In genomic region chr17:45580914-45581313, GRCh38 we compare ENCODE assay signal across 14 cellular contexts.
"Had no signal": no experiment of that assay in that cellular context is flagged by ENCODE, and none has a peak within 500 bp of the region (broad histone marks: within the 10 kb centered on the region; RNA-seq: fewer than 3 reads in every experiment).

No MANE protein-coding gene starts in this region.

- H3K4me3 ChIP-seq: right atrium auricular region, thyroid gland had no signal

- H3K9me3 Mint-ChIP-seq: activated CD4-positive, alpha-beta T cell treated with anti-CD3 and anti-CD28 coated beads, Interleukin-2, amount 10 ng/mL, durations not matched to agents 24 days and 14 days; activated T-helper 2 cell treated with anti-CD3 and anti-CD28 coated beads, Interferon-gamma antibody, Interleukin-2, Interleukin-4, amounts not matched to agents 10 μg/mL and 5 μg/mL and 100 μg/mL, durations not matched to agents 14 hours and 24 hours and 36 hours; T-helper 1 cell treated with Interleukin-12 subunit alpha and Interleukin-12 subunit beta and Interleukin-4 antibody, amounts not matched to agents 30 μg/mL and 1 μg/mL, for 36 hours; WTC11 had no signal

- H3K9me3 ChIP-seq: neutrophil, right atrium auricular region, thyroid gland had no signal

- H3K27me3 ChIP-seq: neutrophil, right atrium auricular region, thyroid gland had no signal

- H3K27ac Mint-ChIP-seq: activated CD4-positive, alpha-beta T cell treated with anti-CD3 and anti-CD28 coated beads, Interleukin-2, amount 10 ng/mL, durations not matched to agents 24 days and 14 days; activated T-helper 2 cell treated with anti-CD3 and anti-CD28 coated beads, Interferon-gamma antibody, Interleukin-2, Interleukin-4, amounts not matched to agents 10 μg/mL and 5 μg/mL and 100 μg/mL, durations not matched to agents 14 hours and 24 hours and 36 hours; T-helper 1 cell treated with Interleukin-12 subunit alpha and Interleukin-12 subunit beta and Interleukin-4 antibody, amounts not matched to agents 30 μg/mL and 1 μg/mL, for 36 hours; WTC11 had no signal

- H3K27ac ChIP-seq: neutrophil, right atrium auricular region, thyroid gland had no signal

- H3K27me3 Mint-ChIP-seq: activated CD4-positive, alpha-beta T cell treated with anti-CD3 and anti-CD28 coated beads, Interleukin-2, amount 10 ng/mL, durations not matched to agents 24 days and 14 days had no signal

- DNase-seq: activated CD4-positive, alpha-beta T cell treated with anti-CD3 and anti-CD28 coated beads, Interleukin-2, amount 10 ng/mL, durations not matched to agents 24 days and 14 days; activated naive CD4-positive, alpha-beta T cell treated with anti-CD3 and anti-CD28 coated beads, Interleukin-2, amount 50 U/mL, for 16 hours; amygdala; glutamatergic neuron; left ventricle myocardium superior; posterior cingulate gyrus; small intestine; thyroid gland had no signal

- ATAC-seq: esophagus mucosa, left ventricle myocardium superior, WTC11 had no signal

- H3K4me3 Mint-ChIP-seq: activated CD4-positive, alpha-beta T cell treated with anti-CD3 and anti-CD28 coated beads, Interleukin-2, amount 10 ng/mL, durations not matched to agents 24 days and 14 days; T-helper 1 cell treated with Interleukin-12 subunit alpha and Interleukin-12 subunit beta and Interleukin-4 antibody, amounts not matched to agents 30 μg/mL and 1 μg/mL, for 36 hours; WTC11 had no signal

- H3K36me3 ChIP-seq: neutrophil, right atrium auricular region, thyroid gland had no signal
